In the genomic region with DNA sequence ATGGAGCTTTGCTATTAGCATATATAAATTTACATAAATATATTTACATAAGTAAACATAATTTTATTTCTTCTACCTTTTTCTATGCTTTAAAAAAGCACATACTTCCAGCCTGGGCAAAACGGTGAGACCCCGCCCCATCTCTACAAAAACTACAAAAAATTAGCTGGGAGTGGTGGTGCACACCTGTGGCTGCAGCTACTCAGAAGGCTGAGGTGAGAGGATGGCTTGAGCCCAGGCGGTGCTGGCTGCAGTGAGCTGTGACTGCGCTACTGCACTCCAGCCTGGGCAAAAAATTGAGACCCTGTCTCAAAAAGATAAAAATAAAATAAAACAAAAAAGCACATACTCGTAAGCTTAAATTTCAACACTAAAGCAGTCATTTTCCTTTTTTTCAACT, we compare ENCODE assay signal across 3 cellular contexts.
"Had no signal": no experiment of that assay in that cellular context is flagged by ENCODE, and none has a peak within 500 bp of the region (broad histone marks: within the 10 kb centered on the region; RNA-seq: fewer than 3 reads in every experiment).

No MANE protein-coding gene starts in this region.

- DNase-seq: GDM1, GF-D8 had no signal

- H3K4me3 ChIP-seq: GM12878 had no signal
